In genomic region chr11:27158763-27159679, GRCh38 we compare ENCODE assay signal across 8 cellular contexts.
DNase-seq lines count a peak whose midpoint lies in the region; ATAC-seq, FAIRE-seq and TF ChIP-seq lines count a peak whose summit lies in the region.

No MANE protein-coding gene starts in this region.

- peaks cover 3% of the 10 kb centered on the region for H3K36me3 Mint-ChIP-seq in chondrocyte (ENCODE audit: low read depth)

- H3K36me3 ChIP-seq in OCI-LY1 (ENCODE audit: insufficient read depth, low read length) = no peaks in the 10 kb centered on the region; the same call in 1 of the 2 replicates

- peak overlapping the region; percentile 52 for H3K27ac ChIP-seq in OCI-LY1 (ENCODE audit: low read depth, low read length, poor library complexity, severe bottlenecking)

- no peaks in the 10 kb centered on the region for H4K20me1 ChIP-seq in OCI-LY1 (ENCODE audit: insufficient read depth, low read length)

- H3K27ac Mint-ChIP-seq in chondrocyte (ENCODE audit: unreplicated experiment) = no peak overlapping the region

- no peaks in the 10 kb centered on the region for H3K27me3 Mint-ChIP-seq in chondrocyte (ENCODE audit: low read depth)

- peaks cover 30% of the 10 kb centered on the region for H3K4me1 ChIP-seq in OCI-LY1 (ENCODE audit: insufficient read depth, low read length, severe bottlenecking)

- H3K4me1 Mint-ChIP-seq in chondrocyte (ENCODE audit: low read depth) = peaks cover 26% of the 10 kb centered on the region

- peaks cover 10% of the 10 kb centered on the region for H3K9me3 Mint-ChIP-seq in chondrocyte (ENCODE audit: low read depth)

- no peak overlapping the region for H3K4me3 Mint-ChIP-seq in chondrocyte (ENCODE audit: unreplicated experiment)

- H3K79me2 ChIP-seq in OCI-LY1 (ENCODE audit: insufficient read depth, low read length) = no peaks in the 10 kb centered on the region

- peak overlapping the region; percentile 15 for H3K4me3 ChIP-seq in OCI-LY1 (ENCODE audit: low read depth, low read length, poor library complexity, severe bottlenecking)

- 0 out of 2 replicates have a peak, but pooled peaks cover 5% of the 10 kb centered on the region for H3K9me3 ChIP-seq in OCI-LY1 (ENCODE audit: low read length)

- peak; percentile 89 for ATAC-seq in GM19351 (IDR thresholded peaks at IDR 0.05; ENCODE audit: unreplicated experiment)

- no peak for FAIRE-seq in HTR-8/SVneo (lab: Jason Lieb, UNC)

- DNase-seq in DMS 273 (lab: John Stamatoyannopoulos, UW; ENCODE audit: unreplicated experiment) (peak; percentile 78), HTR-8/SVneo (ENCODE audit: insufficient read length, low spot score) (peak; percentile 72), chondrocyte (ENCODE audit: low spot score) (no peak), left kidney (ENCODE audit: low read depth, low spot score) (peak; percentile 82), ureter (ENCODE audit: low spot score) (peak; percentile 57), mesenteric fat pad (ENCODE audit: low spot score) (no peak)

- H3F3A ChIP-seq in OCI-LY1 (ENCODE audit: insufficient read depth, low read length) = no peaks in the 10 kb centered on the region

- H3K4me2 ChIP-seq in OCI-LY1 (ENCODE audit: low read length) = peak overlapping the region; percentile 51

- H3K9ac ChIP-seq in OCI-LY1 (ENCODE audit: low read length) = peak overlapping the region; percentile 39

- TF ChIP-seq CTCF in OCI-LY1 (IDR thresholded peaks at IDR 0.05; ENCODE audit: low read length) = peak; percentile 84
- TF ChIP-seq CTCF in chondrocyte (IDR thresholded peaks at IDR 0.05) = peak; percentile 93

- no peaks in the 10 kb centered on the region for H3K27me3 ChIP-seq in OCI-LY1 (ENCODE audit: insufficient read depth, low read length)

- peak overlapping the region; percentile 96 for H2AFZ ChIP-seq in OCI-LY1 (ENCODE audit: low read length)

- no peaks in the 10 kb centered on the region for H3K9me2 ChIP-seq in OCI-LY1 (ENCODE audit: low read depth, low read length)

Comparison
In these comparisons a context has a peak if more than half of its experiments do, and no peak if none do; other contexts are left out.
1. DNase-seq: peak in DMS 273 (single experiment), HTR-8/SVneo (single experiment), left kidney (single experiment) and ureter (single experiment); none in chondrocyte (single experiment) and mesenteric fat pad (single experiment).